ENCODE assay signal across 22 cellular contexts in the genomic region with DNA sequence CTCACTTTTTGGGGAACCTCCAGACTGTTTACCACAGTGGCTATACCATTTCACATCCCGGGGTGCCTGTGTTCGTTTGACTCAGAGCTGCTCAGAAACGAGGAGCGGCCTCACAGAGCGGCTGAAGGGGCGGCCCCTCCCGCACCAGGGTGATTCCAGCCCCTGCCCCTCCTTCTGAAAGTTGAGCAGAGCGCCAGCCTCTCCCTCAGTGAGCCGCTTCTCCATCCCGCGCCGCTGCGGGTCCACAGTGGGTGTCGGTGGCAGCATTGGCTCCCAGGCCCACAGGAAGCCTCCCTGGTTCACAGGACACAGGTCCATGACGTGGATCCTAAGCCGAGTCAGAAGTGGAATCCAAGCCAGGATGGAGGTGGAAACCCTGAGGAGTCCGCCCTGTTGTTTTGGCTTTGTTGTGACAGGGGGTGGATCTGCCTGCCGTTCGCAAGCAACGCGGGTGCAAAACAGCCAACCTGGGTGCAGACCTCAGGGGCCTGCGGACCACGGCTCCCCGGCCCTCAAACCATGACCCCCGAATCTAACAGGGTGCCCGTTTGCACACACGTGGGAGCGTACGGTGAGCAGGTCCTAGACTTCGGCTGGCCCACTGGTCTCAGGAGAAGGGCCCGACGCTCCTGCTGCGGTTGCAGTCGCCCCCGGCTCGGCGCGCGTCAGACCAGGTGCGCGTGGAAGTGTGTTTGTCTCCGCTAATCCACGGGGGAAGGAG.
"Had no signal": no experiment of that assay in that cellular context is flagged by ENCODE, and none has a peak within 500 bp of the region (broad histone marks: within the 10 kb centered on the region; RNA-seq: fewer than 3 reads in every experiment).

No MANE protein-coding gene starts in this region.

- ATAC-seq: esophagus mucosa; gastrocnemius medialis; heart left ventricle; left lung; naive thymus-derived CD4-positive, alpha-beta T cell had no signal

- H3K4me3 Mint-ChIP-seq: immature natural killer cell; memory B cell; naive thymus-derived CD4-positive, alpha-beta T cell had no signal

- DNase-seq: dermis blood vessel endothelial cell; dorsolateral prefrontal cortex; effector CD4-positive, alpha-beta T cell; effector memory CD4-positive, alpha-beta T cell; erythroblast; esophagus squamous epithelium; foreskin fibroblast; foreskin melanocyte; gastrocnemius medialis; heart left ventricle; hypothalamus; immature natural killer cell; islet precursor cell; kidney; kidney glomerular epithelial cell; mammary epithelial cell; mesendoderm; midbrain; naive thymus-derived CD4-positive, alpha-beta T cell had no signal

- H3K4me1 Mint-ChIP-seq: immature natural killer cell, memory B cell had no signal

- H3K9me3 Mint-ChIP-seq: immature natural killer cell; naive thymus-derived CD4-positive, alpha-beta T cell had no signal

- H3K27ac Mint-ChIP-seq: immature natural killer cell; memory B cell; naive thymus-derived CD4-positive, alpha-beta T cell had no signal

- H3K36me3 Mint-ChIP-seq: immature natural killer cell; naive thymus-derived CD4-positive, alpha-beta T cell had no signal
